Comparison of ENCODE assay signal across 8 cellular contexts in the genomic region with DNA sequence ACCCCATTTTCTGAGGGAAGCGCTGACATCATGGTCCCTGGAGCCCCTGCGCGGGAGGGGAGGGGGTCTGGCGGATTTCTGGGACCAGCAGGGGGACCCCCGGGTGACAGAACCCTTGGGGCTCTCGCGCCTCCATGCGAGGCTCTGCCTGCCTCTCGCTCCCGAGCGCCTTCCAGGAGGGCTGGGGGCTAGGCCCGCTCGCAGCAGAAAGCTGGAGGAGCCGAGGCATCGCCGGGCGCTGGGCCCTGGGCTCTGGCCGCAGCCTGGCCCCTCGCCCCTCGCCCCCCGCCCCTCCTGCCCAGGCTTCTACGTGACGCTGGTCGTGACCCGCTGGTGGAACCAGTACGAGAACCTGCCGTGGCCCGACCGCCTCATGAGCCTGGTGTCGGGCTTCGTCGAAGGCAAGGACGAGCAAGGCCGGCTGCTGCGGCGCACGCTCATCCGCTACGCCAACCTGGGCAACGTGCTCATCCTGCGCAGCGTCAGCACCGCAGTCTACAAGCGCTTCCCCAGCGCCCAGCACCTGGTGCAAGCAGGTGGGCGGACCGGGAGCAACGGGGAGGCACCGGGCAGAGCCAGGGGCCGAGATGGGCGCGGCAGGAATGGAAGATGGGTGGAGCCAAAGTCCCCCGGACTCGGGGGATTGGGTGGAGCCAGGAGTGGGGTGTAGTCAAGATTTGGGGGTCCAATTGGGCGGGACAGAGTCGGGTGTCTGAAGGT. TPM values are rescaled to one million over a fixed set of nuclear protein-coding genes. Genes with fewer than 3 reads are reported as not detected.
DNase-seq lines count a peak whose midpoint lies in the region; ATAC-seq, FAIRE-seq and TF ChIP-seq lines count a peak whose summit lies in the region.

No MANE protein-coding gene starts in this region.

- H3K27me3 ChIP-seq in foreskin keratinocyte, result peaks cover 4% of the 10 kb centered on the region
- no peaks in the 10 kb centered on the region for H3K27me3 ChIP-seq in pancreas

- DNase-seq in DMS153 (lab: John Stamatoyannopoulos, UW), result peak; percentile 73
- peak; percentile 19 for DNase-seq in T-helper 9 cell
- no peak for DNase-seq in foreskin keratinocyte
- DNase-seq in pancreas, result peak in 3 of 6 donors; percentile 23 to 76 (median 36)
- no peak for DNase-seq in NCI-H2196 (lab: John Stamatoyannopoulos, UW; ENCODE audit: unreplicated experiment)
- DNase-seq in effector CD4-positive, alpha-beta T cell, result no peak
- DNase-seq in superior temporal gyrus (ENCODE audit: extremely low spot score), result no peak

- no peaks in the 10 kb centered on the region for H3K36me3 ChIP-seq in pancreas

- intact Hi-C loops in pancreas (cut with DNase I), result loop anchor here in 2 of 3 donors (10.0 kb wide), 2 partner anchors 99 to 151 kb away; no protein-coding TSS in a partner anchor

- no peak overlapping the region for H3K27ac ChIP-seq in foreskin keratinocyte
- peak overlapping the region in 2 of 4 donors; percentile 39 to 58 for H3K27ac ChIP-seq in pancreas

- peak overlapping the region in 2 of 4 donors; percentile 9 to 32 for H3K4me3 ChIP-seq in pancreas

- ATAC-seq in foreskin keratinocyte (peak; percentile 60), pancreas (peak in 3 of 4 donors; percentile 26 to 45 (median 39)), GM18519 (IDR thresholded peaks at IDR 0.05; ENCODE audit: low FRiP score, unreplicated experiment) (no peak)

- no peaks in the 10 kb centered on the region for H3K9me3 ChIP-seq in pancreas

- 18 to 24% methylated on average over 38 to 56 of the region's 56 CpGs for WGBS in pancreas, 2 donors

- H3K4me1 ChIP-seq in foreskin keratinocyte (no peaks in the 10 kb centered on the region), pancreas (peaks cover 0 to 5% (median 0%) of the 10 kb centered on the region in 3 donors)

- no peak for FAIRE-seq in pancreas (lab: Jason Lieb, UNC)

- TF ChIP-seq CTCF in foreskin keratinocyte (conservative IDR thresholded peaks at IDR 0.05) (no peak), pancreas (IDR thresholded peaks at IDR 0.05) (no peak)

RNA-seq across cellular contexts. Expression of a gene that starts 5.4 kb away (rescaled TPM):
- 0.07 and 0.10 TPM in 2 replicates for total RNA-seq in foreskin keratinocyte
- polyA plus RNA-seq in foreskin keratinocyte, result 0.25 TPM in 2 replicates
- 1 to 10 TPM in 3 of 6 donors, under 1 TPM in 3; 0.43 to 2.4 (median 0.98) TPM for total RNA-seq in pancreas
- polyA plus RNA-seq in pancreas, result 1 to 10 TPM; 1.2 to 1.7 TPM

RNA-seq across cellular contexts. Expression of a gene that starts 11.9 kb away (rescaled TPM):
- total RNA-seq in foreskin keratinocyte, result 845 and 1,177 TPM in 2 replicates
- 2,804 and 3,960 TPM in 2 replicates for polyA plus RNA-seq in foreskin keratinocyte
- 1,000 to 10,000 TPM; 1,217 to 1,772 (median 1,396) TPM for total RNA-seq in pancreas
- 1,000 to 10,000 TPM; 1,114 to 1,632 TPM for polyA plus RNA-seq in pancreas

RNA-seq across cellular contexts. Expression of a gene that starts 38.2 kb away (rescaled TPM):
- total RNA-seq in foreskin keratinocyte (0.31 and 0.35 TPM in 2 replicates), pancreas (1 to 10 TPM; 1.9 to 5.6 (median 2.6) TPM)
- polyA plus RNA-seq in foreskin keratinocyte (0.52 and 0.55 TPM in 2 replicates), pancreas (1 to 10 TPM; 3.4 to 4.2 TPM)

Comparison
In these comparisons a context has a peak if more than half of its experiments do, and no peak if none do; other contexts are left out.
1. DNase-seq: peak in DMS153 (single experiment) and T-helper 9 cell (single experiment); none in foreskin keratinocyte (0 of 2), NCI-H2196 (single experiment), effector CD4-positive, alpha-beta T cell (single experiment) and superior temporal gyrus (single experiment).